10 cellular contexts compared by ENCODE assay signal in the genomic region with DNA sequence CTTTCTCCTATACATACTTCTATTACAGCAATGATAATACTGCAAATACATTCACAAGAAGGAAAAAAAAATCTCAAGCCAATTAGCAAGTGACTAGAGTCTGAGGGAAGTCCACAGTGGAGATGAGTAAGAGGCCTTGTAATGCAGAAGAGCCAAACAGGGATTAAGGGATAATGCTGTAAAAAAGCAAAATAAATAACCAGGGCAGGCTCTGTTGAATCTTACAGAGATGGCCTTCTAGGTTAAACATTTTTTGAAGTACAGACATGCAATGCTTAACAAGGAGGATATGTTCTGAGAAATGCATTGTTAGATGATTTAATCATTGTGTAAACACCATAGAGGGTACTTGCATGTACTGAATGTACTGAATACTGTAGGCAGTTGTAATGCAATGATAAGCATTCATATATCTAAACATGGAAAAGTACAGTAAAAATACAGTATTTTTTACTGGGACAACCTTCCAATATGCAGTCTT.
DNase-seq lines count a peak whose midpoint lies in the region; ATAC-seq, FAIRE-seq and TF ChIP-seq lines count a peak whose summit lies in the region.
"Had no signal": no experiment of that assay in that cellular context is flagged by ENCODE, and none has a peak within 500 bp of the region (broad histone marks: within the 10 kb centered on the region; RNA-seq: fewer than 3 reads in every experiment).

No MANE protein-coding gene starts in this region.

- no peaks in the 10 kb centered on the region for H3K27me3 Mint-ChIP-seq in astrocyte (ENCODE audit: low read depth, unreplicated experiment)
- no peaks in the 10 kb centered on the region for H3K27me3 Mint-ChIP-seq in activated T-helper 17 cell treated with anti-CD3 and anti-CD28 coated beads, Interleukin-2, amount 50 U/mL, for 72 hours
- H3K27me3 Mint-ChIP-seq in activated CD4-positive, alpha-beta memory T cell treated with anti-CD3 and anti-CD28 coated beads for 36 hours: no peaks in the 10 kb centered on the region
- H3K27me3 Mint-ChIP-seq: activated naive CD4-positive, alpha-beta T cell treated with anti-CD3 and anti-CD28 coated beads, Interleukin-2, amount 50 U/mL, for 24 hours had no signal

- peaks cover 37% of the 10 kb centered on the region for H3K4me1 Mint-ChIP-seq in astrocyte (ENCODE audit: low read depth, unreplicated experiment)
- H3K4me1 Mint-ChIP-seq in activated T-helper 17 cell treated with anti-CD3 and anti-CD28 coated beads, Interleukin-2, amount 50 U/mL, for 72 hours: no peaks in the 10 kb centered on the region
- H3K4me1 Mint-ChIP-seq in activated CD4-positive, alpha-beta memory T cell treated with anti-CD3 and anti-CD28 coated beads for 36 hours (ENCODE audit: low read depth): no peaks in the 10 kb centered on the region
- H3K4me1 Mint-ChIP-seq: activated naive CD4-positive, alpha-beta T cell treated with anti-CD3 and anti-CD28 coated beads, Interleukin-2, amount 50 U/mL, for 24 hours had no signal

- H3K9ac ChIP-seq in astrocyte (ENCODE audit: low read length): peak overlapping the region; percentile 57

- no peaks in the 10 kb centered on the region for H3K36me3 ChIP-seq in astrocyte (ENCODE audit: insufficient read depth, low read length)

- H3K4me3 Mint-ChIP-seq in astrocyte (ENCODE audit: unreplicated experiment): no peak overlapping the region
- no peak overlapping the region for H3K4me3 Mint-ChIP-seq in activated T-helper 17 cell treated with anti-CD3 and anti-CD28 coated beads, Interleukin-2, amount 50 U/mL, for 72 hours
- H3K4me3 Mint-ChIP-seq in activated CD4-positive, alpha-beta memory T cell treated with anti-CD3 and anti-CD28 coated beads for 36 hours: no peak overlapping the region
- H3K4me3 Mint-ChIP-seq: activated naive CD4-positive, alpha-beta T cell treated with anti-CD3 and anti-CD28 coated beads, Interleukin-2, amount 50 U/mL, for 24 hours had no signal

- no peak overlapping the region for H2AFZ ChIP-seq in astrocyte (ENCODE audit: low read depth, low read length)

- H3K4me3 ChIP-seq in astrocyte (ENCODE audit: insufficient read depth, low read depth, low read length): no peak overlapping the region

- FAIRE-seq in astrocyte (lab: Jason Lieb, UNC): peak; percentile 95

- peak overlapping the region; percentile 44 for H3K27ac Mint-ChIP-seq in astrocyte (ENCODE audit: unreplicated experiment)
- H3K27ac Mint-ChIP-seq in activated T-helper 17 cell treated with anti-CD3 and anti-CD28 coated beads, Interleukin-2, amount 50 U/mL, for 72 hours: no peak overlapping the region
- H3K27ac Mint-ChIP-seq in activated CD4-positive, alpha-beta memory T cell treated with anti-CD3 and anti-CD28 coated beads for 36 hours: no peak overlapping the region
- H3K27ac Mint-ChIP-seq: activated naive CD4-positive, alpha-beta T cell treated with anti-CD3 and anti-CD28 coated beads, Interleukin-2, amount 50 U/mL, for 24 hours had no signal

- DNase-seq in AG08396 (ENCODE audit: low spot score) (peak; percentile 65), HS-5 (ENCODE audit: low read depth) (peak; percentile 88), astrocyte (ENCODE audit: low read depth) (peak; percentile 90), left colon (no peak), dermis blood vessel endothelial cell (no peak), anterior cingulate cortex (lab: John Stamatoyannopoulos, UW) (no peak)
- DNase-seq in activated CD4-positive, alpha-beta memory T cell treated with anti-CD3 and anti-CD28 coated beads for 36 hours: no peak
- DNase-seq: activated CD4-positive, alpha-beta T cell treated with anti-CD3 and anti-CD28 coated beads for 1 hour had no signal

- H3K4me2 ChIP-seq in astrocyte (ENCODE audit: low read length): peak overlapping the region; percentile 45

- H3K36me3 Mint-ChIP-seq in astrocyte (ENCODE audit: low read depth, unreplicated experiment): no peaks in the 10 kb centered on the region
- no peaks in the 10 kb centered on the region for H3K36me3 Mint-ChIP-seq in activated T-helper 17 cell treated with anti-CD3 and anti-CD28 coated beads, Interleukin-2, amount 50 U/mL, for 72 hours (ENCODE audit: low read depth)
- peaks cover 4% of the 10 kb centered on the region for H3K36me3 Mint-ChIP-seq in activated CD4-positive, alpha-beta memory T cell treated with anti-CD3 and anti-CD28 coated beads for 36 hours
- H3K36me3 Mint-ChIP-seq: activated naive CD4-positive, alpha-beta T cell treated with anti-CD3 and anti-CD28 coated beads, Interleukin-2, amount 50 U/mL, for 24 hours had no signal

- TF ChIP-seq CTCF in astrocyte (IDR thresholded peaks at IDR 0.05; ENCODE audit: insufficient read depth, low read depth, low read length): no peak

- intact Hi-C loops in left colon (cut with DNase I, micrococcal nuclease): no loop called here
- intact Hi-C loops in activated CD4-positive, alpha-beta memory T cell treated with anti-CD3 and anti-CD28 coated beads for 36 hours (cut with micrococcal nuclease): no loop called here

- peaks cover 3% of the 10 kb centered on the region for H3K9me3 Mint-ChIP-seq in astrocyte (ENCODE audit: unreplicated experiment)
- peaks cover 11% of the 10 kb centered on the region for H3K9me3 Mint-ChIP-seq in activated T-helper 17 cell treated with anti-CD3 and anti-CD28 coated beads, Interleukin-2, amount 50 U/mL, for 72 hours
- H3K9me3 Mint-ChIP-seq in activated CD4-positive, alpha-beta memory T cell treated with anti-CD3 and anti-CD28 coated beads for 36 hours: peaks cover 2% of the 10 kb centered on the region

- H3K9me3 ChIP-seq in astrocyte (ENCODE audit: insufficient read depth, low read depth, low read length): no peaks in the 10 kb centered on the region

- peaks cover 30% of the 10 kb centered on the region for H3K4me1 ChIP-seq in astrocyte (ENCODE audit: insufficient read depth, low read length)

- peak overlapping the region; percentile 87 for H3K27ac ChIP-seq in astrocyte (ENCODE audit: low read depth, low read length)

- no peaks in the 10 kb centered on the region for H3K27me3 ChIP-seq in astrocyte (ENCODE audit: insufficient read depth, low read length)

- H3K79me2 ChIP-seq in astrocyte (ENCODE audit: insufficient read depth, low read length): no peaks in the 10 kb centered on the region

- ATAC-seq in left colon: peak; percentile 85
- no peak for ATAC-seq in activated T-helper 17 cell treated with anti-CD3 and anti-CD28 coated beads, Interleukin-2, amount 50 U/mL, for 72 hours (replicated peaks)

- POLR2A ChIA-PET in activated CD4-positive, alpha-beta memory T cell treated with anti-CD3 and anti-CD28 coated beads for 36 hours (lab: Charles Lee): no interaction called here

- CTCF ChIA-PET in activated CD4-positive, alpha-beta memory T cell treated with anti-CD3 and anti-CD28 coated beads for 36 hours (lab: Charles Lee): no interaction called here

- no peaks in the 10 kb centered on the region for H4K20me1 ChIP-seq in astrocyte (ENCODE audit: insufficient read depth, low read length)

Comparison
In these comparisons a context has a peak if more than half of its experiments do, and no peak if none do; other contexts are left out.
1. DNase-seq: peak in AG08396 (single experiment), HS-5 (single experiment) and astrocyte (single experiment); none in left colon (0 of 2), dermis blood vessel endothelial cell (single experiment), anterior cingulate cortex (0 of 58) and activated CD4-positive, alpha-beta memory T cell treated with anti-CD3 and anti-CD28 coated beads for 36 hours (single experiment).